Comparison of ENCODE assay signal across 9 cellular contexts in genomic region chr5:180090769-180091546, GRCh38. TPM values are rescaled to one million over a fixed set of nuclear protein-coding genes. Genes with fewer than 3 reads are reported as not detected.
DNase-seq lines count a peak whose midpoint lies in the region; ATAC-seq, FAIRE-seq and TF ChIP-seq lines count a peak whose summit lies in the region.
"Had no signal": no experiment of that assay in that cellular context is flagged by ENCODE, and none has a peak within 500 bp of the region (broad histone marks: within the 10 kb centered on the region; RNA-seq: fewer than 3 reads in every experiment).

No MANE protein-coding gene starts in this region.

- no peaks in the 10 kb centered on the region for H3K9me3 Mint-ChIP-seq in activated naive CD4-positive, alpha-beta T cell treated with anti-CD3 and anti-CD28 coated beads, Interleukin-2, amount 10 ng/mL, durations not matched to agents 7 days and 5 days

- peaks cover 20% of the 10 kb centered on the region for H3K4me1 Mint-ChIP-seq in activated naive CD4-positive, alpha-beta T cell treated with anti-CD3 and anti-CD28 coated beads, Interleukin-2, amount 10 ng/mL, durations not matched to agents 7 days and 5 days

- TF ChIP-seq EP300 in stomach (IDR thresholded peaks at IDR 0.05): no peak

- H3K36me3 ChIP-seq in kidney (ENCODE audit: control insufficient read depth in 1 of 2, insufficient read depth in 2 of 2, low read length in 2 of 2) (no peaks in the 10 kb centered on the region), stomach (no peaks in the 10 kb centered on the region)

- H3K27ac Mint-ChIP-seq in activated naive CD4-positive, alpha-beta T cell treated with anti-CD3 and anti-CD28 coated beads, Interleukin-2, amount 10 ng/mL, durations not matched to agents 7 days and 5 days: peak overlapping the region; percentile 35

- no peak for TF ChIP-seq POLR2A in stomach (IDR thresholded peaks at IDR 0.05)

- no peaks in the 10 kb centered on the region for H3K36me3 Mint-ChIP-seq in activated naive CD4-positive, alpha-beta T cell treated with anti-CD3 and anti-CD28 coated beads, Interleukin-2, amount 10 ng/mL, durations not matched to agents 7 days and 5 days

- no peaks in the 10 kb centered on the region for H3K27me3 ChIP-seq in stomach

- peak overlapping the region in 1 of 2 donors; percentile 60 for H3K27ac ChIP-seq in kidney (ENCODE audit: low read depth in 2 of 2, low read length in 2 of 2)
- peak overlapping the region in 3 of 5 donors; percentile 72 to 86 (median 77) for H3K27ac ChIP-seq in stomach

- peak overlapping the region in 1 of 2 donors; percentile 16 for H3K9ac ChIP-seq in kidney (ENCODE audit: low read length in 2 of 2)

- H3K4me3 ChIP-seq in astrocyte of the spinal cord (ENCODE audit: low read depth, low read length) (peak overlapping the region; percentile 18), kidney (ENCODE audit: low read length in 2 of 2) (peak overlapping the region; percentile 29 to 68), stomach (peak overlapping the region; percentile 48 to 58 (median 55))

- in situ Hi-C loops in astrocyte of the spinal cord (cut with HindIII; ENCODE audit: low sequenced_read_pairs): no loop called here

- WGBS in stomach, 5 donors: 12 to 19% (median 16%) methylated on average over 15 to 17 of the region's 17 CpGs

- H3K4me1 ChIP-seq in kidney (ENCODE audit: control insufficient read depth in 1 of 2, insufficient read depth in 1 of 2, low read depth in 1 of 2, low read length in 2 of 2) (peaks cover 0 to 6% of the 10 kb centered on the region in 2 donors), stomach (peaks cover 6 to 19% (median 17%) of the 10 kb centered on the region in 4 donors)

- peaks cover 18% of the 10 kb centered on the region for H3K27me3 Mint-ChIP-seq in activated naive CD4-positive, alpha-beta T cell treated with anti-CD3 and anti-CD28 coated beads, Interleukin-2, amount 10 ng/mL, durations not matched to agents 7 days and 5 days

- H3K9me3 ChIP-seq in kidney (ENCODE audit: control insufficient read depth in 1 of 2, low read length in 2 of 2) (no peaks in the 10 kb centered on the region), stomach (no peaks in the 10 kb centered on the region)

- peak; percentile 37 for DNase-seq in activated naive CD4-positive, alpha-beta T cell treated with anti-CD3 and anti-CD28 coated beads, Interleukin-2, amount 10 ng/mL, durations not matched to agents 7 days and 5 days
- no peak for DNase-seq in activated naive CD4-positive, alpha-beta T cell treated with Interleukin-2 at 50 U/mL for 16 hours
- peak; percentile 66 for DNase-seq in NCI-H82 (lab: John Stamatoyannopoulos, UW)
- DNase-seq in astrocyte of the spinal cord (ENCODE audit: low read depth, low spot score): peak; percentile 38
- no peak for DNase-seq in kidney
- DNase-seq in stomach: peak; percentile 56

- intact Hi-C loops in kidney (cut with DNase I): no loop called here
- intact Hi-C loops in stomach (cut with DNase I; ENCODE audit: low total_unique reads): no loop called here

- CTCF ChIA-PET in activated naive CD4-positive, alpha-beta T cell treated with anti-CD3 and anti-CD28 coated beads, Interleukin-2, amount 10 ng/mL, durations not matched to agents 7 days and 5 days (lab: Charles Lee): interaction anchor here (0.6 to 3.1 kb wide), 13 partner anchors 10 to 328 kb away, joined by 3 to 16 read pairs (median 4); partner anchors contain the start of gene TBC1D9B

- TF ChIP-seq CTCF in astrocyte of the spinal cord (IDR thresholded peaks at IDR 0.05; ENCODE audit: low read depth, low read length): peak; percentile 50
- TF ChIP-seq CTCF in kidney (IDR thresholded peaks at IDR 0.05; ENCODE audit: borderline replicate concordance, extremely low read depth, insufficient read depth): peak; percentile 24
- peak in 3 of 7 experiments; percentile 9 to 33 (median 20) for TF ChIP-seq CTCF in stomach (IDR thresholded peaks at IDR 0.05)

- FAIRE-seq in kidney (lab: Jason Lieb, UNC): no peak
- FAIRE-seq: GM18507 had no signal

- ATAC-seq in HG02938 (IDR thresholded peaks at IDR 0.05; ENCODE audit: unreplicated experiment) (no peak), GM19463 (IDR thresholded peaks at IDR 0.05; ENCODE audit: unreplicated experiment) (no peak)

- peak overlapping the region; percentile 46 for H3K4me3 Mint-ChIP-seq in activated naive CD4-positive, alpha-beta T cell treated with anti-CD3 and anti-CD28 coated beads, Interleukin-2, amount 10 ng/mL, durations not matched to agents 7 days and 5 days

RNA-seq across cellular contexts. Expression of gene RNF130, which starts 19.4 kb away (rescaled TPM):
- total RNA-seq in kidney: 73.9 TPM
- polyA plus RNA-seq in kidney (ENCODE audit: insufficient read depth, low read depth, low replicate concordance): 88.1 TPM
- 10 to 100 TPM; 27.0 to 87.8 (median 73.2) TPM for total RNA-seq in stomach
- 10 to 100 TPM; 36.9 to 47.8 (median 39.5) TPM for polyA plus RNA-seq in stomach

Comparison
In these comparisons a context has a peak if more than half of its experiments do, and no peak if none do; other contexts are left out.
1. DNase-seq: peak in activated naive CD4-positive, alpha-beta T cell treated with anti-CD3 and anti-CD28 coated beads, Interleukin-2, amount 10 ng/mL, durations not matched to agents 7 days and 5 days (single experiment), NCI-H82 (single experiment), astrocyte of the spinal cord (single experiment) and stomach (single experiment); none in activated naive CD4-positive, alpha-beta T cell treated with Interleukin-2 at 50 U/mL for 16 hours (single experiment) and kidney (single experiment).
2. Peak in every context shown above with its lines, with median percentiles within 50 percentile points of each other: H3K4me3 ChIP-seq.